8 cellular contexts compared by ENCODE assay signal in genomic region chr13:112872657-112873631, GRCh38.
DNase-seq lines count a peak whose midpoint lies in the region; ATAC-seq, FAIRE-seq and TF ChIP-seq lines count a peak whose summit lies in the region.
"Not testable (repeated sequence)": the region's sequence is repeated elsewhere in the genome, so short reads cannot be mapped to it uniquely, and the experiment has no call there.

No MANE protein-coding gene starts in this region.

- intact Hi-C loops in Calu3 (cut with micrococcal nuclease; ENCODE audit: unreplicated experiment) = not testable (repeated sequence)

- DNase-seq in Calu3 = not testable (repeated sequence)
- peak; percentile 68 for DNase-seq in GM20000 (ENCODE audit: low spot score)
- peak; percentile 32 for DNase-seq in activated CD8-positive, alpha-beta memory T cell treated with anti-CD3 and anti-CD28 coated beads, Interleukin-2, amount 50 U/mL, for 1 hour (ENCODE audit: extremely low read depth)
- DNase-seq in bronchial epithelial cell (ENCODE audit: low read depth) = peak; percentile 69
- DNase-seq in memory B cell (ENCODE audit: low spot score in 2 of 2) = peak in 1 of 2 donors; percentile 42
- DNase-seq in stimulated activated effector memory CD8-positive, alpha-beta T cell treated with anti-CD3 and anti-CD28 coated beads, Interleukin-12 subunit alpha, Interleukin-12 subunit beta, amount 100 ng/mL, for 72 hours (ENCODE audit: low spot score in 2 of 2) = peak in 1 of 2 donors; percentile 65

- CTCF ChIA-PET in Calu3 (lab: Charles Lee) = not testable (repeated sequence)

- H3K4me2 ChIP-seq in OCI-LY1 (ENCODE audit: low read length) = peak overlapping the region; percentile 65

- not testable (repeated sequence) for H3K27me3 ChIP-seq in OCI-LY1 (ENCODE audit: insufficient read depth, low read length); bronchial epithelial cell (ENCODE audit: control insufficient read depth, insufficient read depth, low read length)

- not testable (repeated sequence) for H3F3A ChIP-seq in OCI-LY1 (ENCODE audit: insufficient read depth, low read length)

- not testable (repeated sequence) for H3K36me3 ChIP-seq in OCI-LY1 (ENCODE audit: insufficient read depth, low read length); bronchial epithelial cell (ENCODE audit: control insufficient read depth, insufficient read depth, low read length)

- H3K27me3 Mint-ChIP-seq in Calu3 (ENCODE audit: unreplicated experiment); memory B cell: not testable (repeated sequence)

- FAIRE-seq in bronchial epithelial cell (lab: Jason Lieb, UNC) = peak; percentile 100

- H3K4me1 ChIP-seq in OCI-LY1 (ENCODE audit: insufficient read depth, low read length, severe bottlenecking) = peaks cover 21% of the 10 kb centered on the region

- not testable (repeated sequence) for H3K27ac Mint-ChIP-seq in Calu3 (ENCODE audit: unreplicated experiment)
- H3K27ac Mint-ChIP-seq in memory B cell = peak overlapping the region; percentile 96
- H3K27ac Mint-ChIP-seq in stimulated activated effector memory CD8-positive, alpha-beta T cell treated with anti-CD3 and anti-CD28 coated beads, Interleukin-12 subunit alpha, Interleukin-12 subunit beta, amount 100 ng/mL, for 72 hours = peak overlapping the region; percentile 89

- H3K4me3 Mint-ChIP-seq in Calu3 (ENCODE audit: low read depth, unreplicated experiment) = not testable (repeated sequence)
- H3K4me3 Mint-ChIP-seq in memory B cell = peak overlapping the region; percentile 81
- H3K4me3 Mint-ChIP-seq in stimulated activated effector memory CD8-positive, alpha-beta T cell treated with anti-CD3 and anti-CD28 coated beads, Interleukin-12 subunit alpha, Interleukin-12 subunit beta, amount 100 ng/mL, for 72 hours = peak overlapping the region; percentile 14

- H3K4me1 Mint-ChIP-seq in Calu3 (ENCODE audit: low read depth, unreplicated experiment) = not testable (repeated sequence)
- H3K4me1 Mint-ChIP-seq in memory B cell = peaks cover 21% of the 10 kb centered on the region
- peaks cover 26% of the 10 kb centered on the region for H3K4me1 Mint-ChIP-seq in stimulated activated effector memory CD8-positive, alpha-beta T cell treated with anti-CD3 and anti-CD28 coated beads, Interleukin-12 subunit alpha, Interleukin-12 subunit beta, amount 100 ng/mL, for 72 hours

- not testable (repeated sequence) for H3K9me3 Mint-ChIP-seq in Calu3 (ENCODE audit: low read depth, unreplicated experiment); memory B cell; stimulated activated effector memory CD8-positive, alpha-beta T cell treated with anti-CD3 and anti-CD28 coated beads, Interleukin-12 subunit alpha, Interleukin-12 subunit beta, amount 100 ng/mL, for 72 hours

- peaks cover 12% of the 10 kb centered on the region for H3K36me3 Mint-ChIP-seq in Calu3 (ENCODE audit: insufficient read depth, unreplicated experiment)
- H3K36me3 Mint-ChIP-seq in memory B cell = not testable (repeated sequence)
- H3K36me3 Mint-ChIP-seq in stimulated activated effector memory CD8-positive, alpha-beta T cell treated with anti-CD3 and anti-CD28 coated beads, Interleukin-12 subunit alpha, Interleukin-12 subunit beta, amount 100 ng/mL, for 72 hours = peaks cover 20% of the 10 kb centered on the region

- TF ChIP-seq CTCF in Calu3 (IDR thresholded peaks at IDR 0.05; ENCODE audit: unreplicated experiment); GM20000 (IDR thresholded peaks at IDR 0.05; ENCODE audit: extremely low read depth, missing control alignments); OCI-LY1 (IDR thresholded peaks at IDR 0.05; ENCODE audit: low read length); bronchial epithelial cell (IDR thresholded peaks at IDR 0.05; ENCODE audit: insufficient read depth, low read length, severe bottlenecking): not testable (repeated sequence)

- H3K27ac ChIP-seq in OCI-LY1 (ENCODE audit: low read depth, low read length, poor library complexity, severe bottlenecking) = peak overlapping the region; percentile 73

- not testable (repeated sequence) for H2AFZ ChIP-seq in OCI-LY1 (ENCODE audit: low read length)

- H3K9ac ChIP-seq in OCI-LY1 (ENCODE audit: low read length) = peak overlapping the region; percentile 39; the same call in 1 of the 2 replicates

- peak; percentile 41 for ATAC-seq in HG03108 (IDR thresholded peaks at IDR 0.05; ENCODE audit: unreplicated experiment)
- peak; percentile 75 for ATAC-seq in memory B cell (ENCODE audit: low read depth)
- ATAC-seq in stimulated activated effector memory CD8-positive, alpha-beta T cell treated with anti-CD3 and anti-CD28 coated beads, Interleukin-12 subunit alpha, Interleukin-12 subunit beta, amount 100 ng/mL, for 72 hours = peak; percentile 79

- H4K20me1 ChIP-seq in OCI-LY1 (ENCODE audit: insufficient read depth, low read length) = not testable (repeated sequence)

- BruUV-seq in Calu3 (replicated peaks; lab: Mats Ljungman, UMichigan) = TSS peak; percentile 81

- H3K9me3 ChIP-seq in OCI-LY1 (ENCODE audit: low read length) = not testable (repeated sequence)

- not testable (repeated sequence) for H3K79me2 ChIP-seq in OCI-LY1 (ENCODE audit: insufficient read depth, low read length)

- H3K4me3 ChIP-seq in OCI-LY1 (ENCODE audit: low read depth, low read length, poor library complexity, severe bottlenecking) = peak overlapping the region; percentile 55
- not testable (repeated sequence) for H3K4me3 ChIP-seq in bronchial epithelial cell (ENCODE audit: low read depth, low read length)

- H3K9me2 ChIP-seq in OCI-LY1 (ENCODE audit: low read depth, low read length) = not testable (repeated sequence)
